ENCODE assay signal across 8 cellular contexts in the genomic region with DNA sequence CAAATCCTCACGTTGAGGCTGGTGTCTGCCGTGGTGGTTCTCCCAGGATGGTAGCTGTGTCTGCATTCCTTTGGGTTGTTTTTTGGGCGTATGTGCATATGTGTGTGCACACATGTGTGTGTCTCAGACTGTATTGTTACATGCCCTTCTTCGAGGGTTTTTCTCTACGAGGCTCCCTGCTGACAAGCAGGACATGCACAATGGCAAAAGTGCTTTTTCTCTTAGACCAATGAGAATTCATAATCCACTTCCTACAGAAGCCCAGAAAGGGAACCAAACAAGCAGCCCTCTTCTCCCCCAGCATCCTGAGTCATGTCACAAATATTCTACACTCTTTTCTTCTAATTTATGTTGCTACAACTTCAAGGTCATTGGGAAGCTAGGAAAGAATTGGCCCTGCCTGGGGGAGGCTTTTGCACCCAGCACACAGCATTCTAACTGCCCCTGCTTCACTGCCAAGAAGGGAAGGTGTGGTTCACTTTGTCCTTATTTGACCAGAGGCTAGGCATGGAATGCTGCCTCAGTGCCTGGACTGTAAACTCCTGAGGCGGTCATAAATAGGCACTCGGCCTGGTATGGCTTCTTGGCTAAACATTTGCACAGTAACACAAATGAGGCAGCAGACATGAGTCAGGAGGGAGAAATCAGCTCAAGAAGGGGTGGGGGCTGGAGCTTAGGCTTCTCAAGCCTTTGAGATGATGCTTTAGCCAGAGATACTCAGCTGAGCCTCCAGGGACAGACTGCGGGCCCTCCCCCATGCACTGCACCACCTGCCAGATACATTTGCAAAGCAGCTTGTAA.
DNase-seq lines count a peak whose midpoint lies in the region; ATAC-seq and TF ChIP-seq lines count a peak whose summit lies in the region.

No MANE protein-coding gene starts in this region.

- no peaks in the 10 kb centered on the region for H4K20me1 ChIP-seq in SK-N-SH (ENCODE audit: insufficient read depth)

- no peaks in the 10 kb centered on the region for H3K9me3 Mint-ChIP-seq in HFFc6

- H3K9me2 ChIP-seq in SK-N-SH: no peaks in the 10 kb centered on the region

- DNase-seq in HFFc6 (peak; percentile 100), SK-N-SH (no peak), gastrocnemius medialis (peak; percentile 24 to 49), GF-D8 (lab: John Stamatoyannopoulos, UW) (no peak)
- no peak for DNase-seq in effector CD4-positive, alpha-beta T cell

- H3K4me1 ChIP-seq in ACC112 (ENCODE audit: control insufficient read depth, insufficient read depth, low read length, unreplicated experiment) (peaks cover 79% of the 10 kb centered on the region), SK-N-SH (ENCODE audit: control insufficient read depth in 1 of 2, insufficient read depth in 2 of 2, low read depth in 1 of 2, low read length in 1 of 2) (peaks cover 51 to 63% of the 10 kb centered on the region in 2 experiments), gastroesophageal sphincter (peaks cover 25 to 66% (median 34%) of the 10 kb centered on the region in 3 donors), gastrocnemius medialis (peaks cover 16 to 22% of the 10 kb centered on the region in 2 donors)

- H3K4me3 ChIP-seq in ACC112 (ENCODE audit: low read depth, low read length) (peak overlapping the region; percentile 41; the same call in 1 of the 2 replicates), SK-N-SH (ENCODE audit: low read depth in 2 of 2, low read length in 1 of 2) (no peak overlapping the region), gastroesophageal sphincter (no peak overlapping the region), gastrocnemius medialis (no peak overlapping the region)

- H3K9me3 ChIP-seq in SK-N-SH (no peaks in the 10 kb centered on the region), gastroesophageal sphincter (no peaks in the 10 kb centered on the region), gastrocnemius medialis (no peaks in the 10 kb centered on the region)

- no peaks in the 10 kb centered on the region for H3K79me2 ChIP-seq in ACC112 (ENCODE audit: control insufficient read depth, insufficient read depth, low read length, unreplicated experiment)
- H3K79me2 ChIP-seq in SK-N-SH (ENCODE audit: insufficient read depth): no peaks in the 10 kb centered on the region

- 34% methylated on average over 8 of the region's 8 CpGs for WGBS in SK-N-SH (ENCODE audit: low lambda C conversion rate)
- WGBS in gastroesophageal sphincter (ENCODE audit: low coverage in 1 of 2), 2 donors: 11% methylated on average over 3 of the region's 8 CpGs; no CpG with 5 or more reads in 1 of the 2 donors

- peaks cover 1% of the 10 kb centered on the region for H3K27me3 Mint-ChIP-seq in HFFc6 (ENCODE audit: insufficient read depth)

- H3K27me3 ChIP-seq in ACC112 (ENCODE audit: insufficient read depth, low read length) (no peaks in the 10 kb centered on the region), SK-N-SH (ENCODE audit: insufficient read depth) (no peaks in the 10 kb centered on the region), gastroesophageal sphincter (no peaks in the 10 kb centered on the region), gastrocnemius medialis (no peaks in the 10 kb centered on the region)

- H3K4me2 ChIP-seq in SK-N-SH: peak overlapping the region; percentile 71

- no peaks in the 10 kb centered on the region for H3K36me3 Mint-ChIP-seq in HFFc6 (ENCODE audit: low read depth)

- H3K4me3 Mint-ChIP-seq in HFFc6: peak overlapping the region; percentile 79

- intact Hi-C loops in gastrocnemius medialis (cut with DNase I; ENCODE audit: low total_unique reads): no loop called here

- peak in 1 of 2 experiments; percentile 66; a peak in 2 of 4 replicates for TF ChIP-seq EP300 in SK-N-SH (IDR thresholded peaks at IDR 0.05; ENCODE audit: borderline replicate concordance in 1 of 2, low read depth in 1 of 2, low read length in 1 of 2)
- peak; percentile 39 for TF ChIP-seq EP300 in gastroesophageal sphincter (IDR thresholded peaks at IDR 0.05)

- 0 out of 2 replicates have a peak, but pooled peaks have one; percentile 20 for TF ChIP-seq CTCF in HFFc6 (IDR thresholded peaks at IDR 0.05)
- no peak; the same call in 1 of the 2 replicates for TF ChIP-seq CTCF in SK-N-SH (IDR thresholded peaks at IDR 0.05)
- TF ChIP-seq CTCF in gastroesophageal sphincter (IDR thresholded peaks at IDR 0.05): peak in 2 of 4 experiments; percentile 40 to 44
- no peak for TF ChIP-seq CTCF in gastrocnemius medialis (IDR thresholded peaks at IDR 0.05 in 4 of 5, conservative IDR thresholded peaks at IDR 0.05 in 1 of 5)

- peak overlapping the region; percentile 8 for H2AFZ ChIP-seq in ACC112 (ENCODE audit: low read length, unreplicated experiment)
- peak overlapping the region; percentile 29; the same call in 1 of the 2 replicates for H2AFZ ChIP-seq in SK-N-SH (ENCODE audit: low read depth)

- ATAC-seq in gastroesophageal sphincter (peak; percentile 94), gastrocnemius medialis (peak; percentile 82 to 87), HG03439 (IDR thresholded peaks at IDR 0.05; ENCODE audit: unreplicated experiment) (no peak)

- H3K36me3 ChIP-seq in ACC112 (ENCODE audit: insufficient read depth, low read length): no peaks in the 10 kb centered on the region
- H3K36me3 ChIP-seq in SK-N-SH (replicated peaks in 1 of 2; ENCODE audit: control insufficient read depth in 1 of 2, insufficient read depth in 2 of 2, low read length in 1 of 2): no peaks in the 10 kb centered on the region
- no peaks in the 10 kb centered on the region for H3K36me3 ChIP-seq in gastroesophageal sphincter
- no peaks in the 10 kb centered on the region for H3K36me3 ChIP-seq in gastrocnemius medialis

- CTCF ChIA-PET in SK-N-SH (lab: Yijun Ruan, JAX): interaction anchor here (0.7 to 1.4 kb wide), 4 partner anchors 19 to 212 kb away, joined by 3 to 5 read pairs (median 4); no protein-coding TSS in a partner anchor

- peaks cover 43% of the 10 kb centered on the region for H3F3A ChIP-seq in SK-N-SH (replicated peaks; ENCODE audit: insufficient read depth)

- POLR2A ChIA-PET in SK-N-SH (lab: Yijun Ruan, JAX): interaction anchor here (0.5 kb wide), 1 partner anchor 262 kb away, joined by 3 read pairs; no protein-coding TSS in a partner anchor

- peak overlapping the region; percentile 80 for H3K9ac ChIP-seq in SK-N-SH

- TF ChIP-seq POLR2A in gastroesophageal sphincter (IDR thresholded peaks at IDR 0.05) (no peak), gastrocnemius medialis (IDR thresholded peaks at IDR 0.05) (no peak)

- no peak for TF ChIP-seq RAD21 in SK-N-SH (IDR thresholded peaks at IDR 0.05; ENCODE audit: low read length)

- H3K4me1 Mint-ChIP-seq in HFFc6 (ENCODE audit: low read depth): peaks cover 93% of the 10 kb centered on the region

- peak overlapping the region; percentile 98 for H3K27ac Mint-ChIP-seq in HFFc6

- H3K27ac ChIP-seq in ACC112 (ENCODE audit: low read depth, low read length): peak overlapping the region; percentile 97
- peak overlapping the region; percentile 70 to 97 for H3K27ac ChIP-seq in SK-N-SH (ENCODE audit: low read depth in 2 of 2, low read length in 1 of 2)
- H3K27ac ChIP-seq in gastroesophageal sphincter: peak overlapping the region; percentile 82 to 90 (median 88)
- peak overlapping the region in 3 of 4 donors; percentile 29 to 50 (median 34) for H3K27ac ChIP-seq in gastrocnemius medialis

- in situ Hi-C loops in gastrocnemius medialis (cut with MboI; ENCODE audit: low sequenced_read_pairs in 4 of 4): no loop called here

TF ChIP-seq in SK-N-SH, 30 proteins besides CTCF, POLR2A, EP300 and RAD21 (continues in another document):
- TF ChIP-seq, protein P1, sequence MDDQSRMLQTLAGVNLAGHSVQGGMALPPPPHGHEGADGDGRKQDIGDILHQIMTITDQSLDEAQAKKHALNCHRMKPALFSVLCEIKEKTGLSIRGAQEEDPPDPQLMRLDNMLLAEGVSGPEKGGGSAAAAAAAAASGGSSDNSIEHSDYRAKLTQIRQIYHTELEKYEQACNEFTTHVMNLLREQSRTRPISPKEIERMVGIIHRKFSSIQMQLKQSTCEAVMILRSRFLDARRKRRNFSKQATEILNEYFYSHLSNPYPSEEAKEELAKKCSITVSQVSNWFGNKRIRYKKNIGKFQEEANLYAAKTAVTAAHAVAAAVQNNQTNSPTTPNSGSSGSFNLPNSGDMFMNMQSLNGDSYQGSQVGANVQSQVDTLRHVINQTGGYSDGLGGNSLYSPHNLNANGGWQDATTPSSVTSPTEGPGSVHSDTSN (IDR thresholded peaks at IDR 0.05): 0 out of 2 replicates have a peak, but pooled peaks have one; percentile 42
- TF ChIP-seq GATA2 (CRISPR knock-in tag; IDR thresholded peaks at IDR 0.05) (no peak), JUND (IDR thresholded peaks at IDR 0.05) (peak; percentile 63), USF2 (IDR thresholded peaks at IDR 0.05; ENCODE audit: borderline replicate concordance, low read depth, low read length) (no peak), POLR2AphosphoS5 (IDR thresholded peaks at IDR 0.05; ENCODE audit: low read depth, low read length) (peak; percentile 37; the same call in 1 of the 2 replicates), YY1 (IDR thresholded peaks at IDR 0.05; ENCODE audit: low read depth) (peak; percentile 42; the same call in 1 of the 2 replicates), TCF12 (IDR thresholded peaks at IDR 0.05) (peak; percentile 68), RXRA (IDR thresholded peaks at IDR 0.05; ENCODE audit: borderline replicate concordance, low read depth) (peak; percentile 83), NFIC (IDR thresholded peaks at IDR 0.05; ENCODE audit: borderline replicate concordance) (peak; percentile 76; the same call in 1 of the 2 replicates), FOSL2 (IDR thresholded peaks at IDR 0.05; ENCODE audit: borderline replicate concordance, low read depth) (peak; percentile 62; the same call in 1 of the 2 replicates), TEAD4 (IDR thresholded peaks at IDR 0.05; ENCODE audit: borderline replicate concordance, insufficient read depth) (peak; percentile 64), GABPA (IDR thresholded peaks at IDR 0.05; ENCODE audit: low read depth) (no peak)
- TF ChIP-seq, protein P2, sequence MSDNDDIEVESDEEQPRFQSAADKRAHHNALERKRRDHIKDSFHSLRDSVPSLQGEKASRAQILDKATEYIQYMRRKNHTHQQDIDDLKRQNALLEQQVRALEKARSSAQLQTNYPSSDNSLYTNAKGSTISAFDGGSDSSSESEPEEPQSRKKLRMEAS (IDR thresholded peaks at IDR 0.05; ENCODE audit: low read depth): peak; percentile 36; the same call in 1 of the 2 replicates

Comparison
In these comparisons a context has a peak if more than half of its experiments do, and no peak if none do; other contexts are left out.
1. H3K27ac ChIP-seq: peak in every context shown above with its lines; median percentile 97 in ACC112; 88 in gastroesophageal sphincter; 84 in SK-N-SH; 34 in gastrocnemius medialis.
2. DNase-seq: peak in HFFc6 (single experiment) and gastrocnemius medialis (2 of 2); none in SK-N-SH (single experiment), GF-D8 (single experiment) and effector CD4-positive, alpha-beta T cell (single experiment).